17 cellular contexts compared by ENCODE assay signal in genomic region chr1:184486761-184487445, GRCh38.
DNase-seq lines count a peak whose midpoint lies in the region; ATAC-seq and TF ChIP-seq lines count a peak whose summit lies in the region.
"Had no signal": no experiment of that assay in that cellular context is flagged by ENCODE, and none has a peak within 500 bp of the region (broad histone marks: within the 10 kb centered on the region; RNA-seq: fewer than 3 reads in every experiment).

No MANE protein-coding gene starts in this region.

- DNase-seq in heart right ventricle (no peak), left ventricle myocardium superior (no peak), WTC11 (ENCODE audit: low spot score) (peak; percentile 16), mesendoderm (peak; percentile 64), upper lobe of left lung (no peak), NAMALWA (ENCODE audit: low spot score) (no peak)
- DNase-seq in activated CD4-positive, alpha-beta T cell treated with anti-CD3 and anti-CD28 coated beads for 48 hours, result no peak
- DNase-seq: activated CD4-positive, alpha-beta memory T cell treated with anti-CD3 and anti-CD28 coated beads for 36 hours; activated T-cell treated with anti-CD3 and anti-CD28 coated beads, Interleukin-2, amount 50 U/mL, for 48 hours; CD8-positive, alpha-beta memory T cell; central memory CD4-positive, alpha-beta T cell; effector memory CD4-positive, alpha-beta T cell; NCI-H2227 treated with DMSO at 0.1 percent for 48 hours; posterior cingulate gyrus; SK-N-SH; stimulated activated naive CD4-positive, alpha-beta T cell had no signal

- H3K4me3 ChIP-seq in heart right ventricle (no peak overlapping the region), mesendoderm (ENCODE audit: low read length) (no peak overlapping the region), upper lobe of left lung (no peak overlapping the region)

- ATAC-seq in heart right ventricle (peak in 1 of 8 donors; percentile 37), left ventricle myocardium superior (no peak), WTC11 (peak; percentile 91), upper lobe of left lung (ENCODE audit: low FRiP score in 2 of 2) (no peak), HG03139 (IDR thresholded peaks at IDR 0.05; ENCODE audit: unreplicated experiment) (no peak)

- H2AK5ac ChIP-seq in mesendoderm (ENCODE audit: low read length), result no peak overlapping the region

- peaks cover 27 to 94% (median 87%) of the 10 kb centered on the region in 9 donors for H3K4me1 ChIP-seq in heart right ventricle
- peaks cover 6% of the 10 kb centered on the region for H3K4me1 ChIP-seq in mesendoderm (ENCODE audit: control insufficient read depth, low read depth, low read length)
- H3K4me1 ChIP-seq in upper lobe of left lung, result peaks cover 25 to 58% (median 39%) of the 10 kb centered on the region in 4 donors

- no peaks in the 10 kb centered on the region for H3K9me3 Mint-ChIP-seq in WTC11
- H3K9me3 Mint-ChIP-seq: activated CD4-positive, alpha-beta memory T cell treated with anti-CD3 and anti-CD28 coated beads for 36 hours had no signal

- peak overlapping the region; percentile 91 for H3K27ac Mint-ChIP-seq in WTC11
- H3K27ac Mint-ChIP-seq: activated CD4-positive, alpha-beta memory T cell treated with anti-CD3 and anti-CD28 coated beads for 36 hours had no signal

- H3K4me1 Mint-ChIP-seq in WTC11, result peaks cover 61% of the 10 kb centered on the region

- no peak overlapping the region for H3K56ac ChIP-seq in mesendoderm (ENCODE audit: low read length)

- no peak overlapping the region for H3K4me2 ChIP-seq in mesendoderm (ENCODE audit: low read length)
- H3K4me2 ChIP-seq: SK-N-SH had no signal

- H3K4me3 Mint-ChIP-seq in WTC11, result no peak overlapping the region
- H3K4me3 Mint-ChIP-seq: activated CD4-positive, alpha-beta memory T cell treated with anti-CD3 and anti-CD28 coated beads for 36 hours had no signal

- no peak for TF ChIP-seq CTCF in heart right ventricle (IDR thresholded peaks at IDR 0.05)
- no peak for TF ChIP-seq CTCF in WTC11 (IDR thresholded peaks at IDR 0.05)
- no peak for TF ChIP-seq CTCF in upper lobe of left lung (IDR thresholded peaks at IDR 0.05)

- no peak overlapping the region for H3K23ac ChIP-seq in mesendoderm (ENCODE audit: low read length)

- no peak overlapping the region for H3K4ac ChIP-seq in mesendoderm (ENCODE audit: low read depth, low read length)

- H3K36me3 Mint-ChIP-seq in WTC11, result 0 out of 2 replicates have a peak, but pooled peaks cover 4% of the 10 kb centered on the region
- H3K36me3 Mint-ChIP-seq: activated CD4-positive, alpha-beta memory T cell treated with anti-CD3 and anti-CD28 coated beads for 36 hours; CD8-positive, alpha-beta memory T cell had no signal

- intact Hi-C loops in heart right ventricle (cut with DNase I) (loop anchor here in 2 of 10 donors (10.0 kb wide), 3 partner anchors 138 to 208 kb away; no protein-coding TSS in a partner anchor), left ventricle myocardium superior (cut with micrococcal nuclease) (loop anchor here (10.0 kb wide), 1 partner anchor 138 kb away; no protein-coding TSS in a partner anchor)

- TF ChIP-seq POLR2A in upper lobe of left lung (IDR thresholded peaks at IDR 0.05), result no peak

- H2BK5ac ChIP-seq in mesendoderm (ENCODE audit: low read length), result no peak overlapping the region

- 69 to 78% methylated on average over 6 of the region's 6 CpGs for WGBS in heart right ventricle, 2 donors
- whole genome bisulfite sequencing in mesendoderm (ENCODE audit: extremely low coverage, insufficient coverage, low lambda C conversion rate), result no CpG with 5 or more reads among the region's 6 CpGs
- WGBS in upper lobe of left lung, 2 donors, result 75 to 79% methylated on average over 6 of the region's 6 CpGs

- no peak overlapping the region for H3K9ac ChIP-seq in mesendoderm (ENCODE audit: low read length)
- H3K9ac ChIP-seq: SK-N-SH had no signal

- H3K27me3 Mint-ChIP-seq in WTC11 (ENCODE audit: low read depth), result no peaks in the 10 kb centered on the region
- H3K27me3 Mint-ChIP-seq: CD8-positive, alpha-beta memory T cell had no signal

- no peak overlapping the region for H2BK120ac ChIP-seq in mesendoderm (ENCODE audit: low read depth, low read length)

- no peak overlapping the region for H4K8ac ChIP-seq in mesendoderm (ENCODE audit: low read depth, low read length)

- H3K79me2 ChIP-seq in mesendoderm (ENCODE audit: control insufficient read depth, insufficient read depth, low read length), result no peaks in the 10 kb centered on the region

- TF ChIP-seq EP300 in upper lobe of left lung (IDR thresholded peaks at IDR 0.05), result no peak

- H3K27me3 ChIP-seq in heart right ventricle, result no peaks in the 10 kb centered on the region
- no peaks in the 10 kb centered on the region for H3K27me3 ChIP-seq in mesendoderm (ENCODE audit: insufficient read depth, low read length, poor library complexity)
- H3K27me3 ChIP-seq in upper lobe of left lung, result no peaks in the 10 kb centered on the region

- H3K18ac ChIP-seq in mesendoderm (ENCODE audit: low read length), result no peak overlapping the region

- H3K27ac ChIP-seq in heart right ventricle, result peak overlapping the region in 9 of 10 donors; percentile 54 to 89 (median 66)
- H3K27ac ChIP-seq in mesendoderm (ENCODE audit: low read depth, low read length), result no peak overlapping the region
- peak overlapping the region in 3 of 4 donors; percentile 14 to 62 (median 29) for H3K27ac ChIP-seq in upper lobe of left lung

- H4K5ac ChIP-seq in mesendoderm (ENCODE audit: low read length), result no peak overlapping the region

- POLR2A ChIA-PET in WTC11 (lab: Charles Lee), result no interaction called here

- no peak overlapping the region for H2BK15ac ChIP-seq in mesendoderm (replicated peaks; ENCODE audit: low read depth)

- no peaks in the 10 kb centered on the region for H3K9me3 ChIP-seq in heart right ventricle
- H3K9me3 ChIP-seq in upper lobe of left lung, result no peaks in the 10 kb centered on the region
- H3K9me3 ChIP-seq: SK-N-SH had no signal

- CTCF ChIA-PET in WTC11 (lab: Charles Lee), result interaction anchor here (0.8 to 1.9 kb wide), 6 partner anchors 11 to 245 kb away, joined by 3 to 15 read pairs (median 4); partner anchors contain the start of gene C1orf21

- H3K36me3 ChIP-seq in heart right ventricle (no peaks in the 10 kb centered on the region), mesendoderm (ENCODE audit: control insufficient read depth, insufficient read depth, low read length) (no peaks in the 10 kb centered on the region), upper lobe of left lung (no peaks in the 10 kb centered on the region)

- no peaks in the 10 kb centered on the region for H3K79me1 ChIP-seq in mesendoderm (ENCODE audit: low read length)

TF ChIP-seq in WTC11, 78 proteins besides CTCF, POLR2A, EP300 and RAD21:
- TF ChIP-seq ZSCAN18 (CRISPR knock-in tag; IDR thresholded peaks at IDR 0.05) (peak; percentile 21; the same call in 1 of the 2 replicates), ZNF423 (CRISPR knock-in tag; IDR thresholded peaks at IDR 0.05) (peak; percentile 84), USF2 (CRISPR knock-in tag; IDR thresholded peaks at IDR 0.05) (no peak), ZNF219 (CRISPR knock-in tag; IDR thresholded peaks at IDR 0.05; ENCODE audit: borderline replicate concordance) (peak; percentile 29; the same call in 1 of the 2 replicates), ETV6 (CRISPR knock-in tag; IDR thresholded peaks at IDR 0.05) (peak; percentile 83)

Comparison
In these comparisons a context has a peak if more than half of its experiments do, and no peak if none do; other contexts are left out.
1. DNase-seq: peak in WTC11 (single experiment) and mesendoderm (single experiment); none in heart right ventricle (0 of 2), left ventricle myocardium superior (single experiment), upper lobe of left lung (0 of 2), NAMALWA (single experiment) and activated CD4-positive, alpha-beta T cell treated with anti-CD3 and anti-CD28 coated beads for 48 hours (single experiment).